Comparison of ENCODE assay signal across 13 cellular contexts in genomic region chr1:107076846-107077245, GRCh38. TPM values are rescaled to one million over a fixed set of nuclear protein-coding genes. Genes with fewer than 3 reads are reported as not detected.
A peak's percentile ranks its signal among the peaks of the same experiment; 100 is the strongest.
DNase-seq lines count a peak whose midpoint lies in the region; ATAC-seq and TF ChIP-seq lines count a peak whose summit lies in the region.
"Had no signal": no experiment of that assay in that cellular context is flagged by ENCODE, and none has a peak within 500 bp of the region (broad histone marks: within the 10 kb centered on the region; RNA-seq: fewer than 3 reads in every experiment).

No MANE protein-coding gene starts in this region.

- TF ChIP-seq CTCF in AG04449 (IDR thresholded peaks at IDR 0.05; ENCODE audit: insufficient read depth, low read length, missing control alignments) (no peak), HCT116 (IDR thresholded peaks at IDR 0.05 in 2 of 3, conservative IDR thresholded peaks at IDR 0.05 in 1 of 3; ENCODE audit: borderline replicate concordance in 1 of 3, insufficient read depth in 1 of 3, low read depth in 2 of 3, low read length in 2 of 3) (no peak), foreskin keratinocyte (conservative IDR thresholded peaks at IDR 0.05) (no peak), GM13977 (IDR thresholded peaks at IDR 0.05; ENCODE audit: extremely low read depth, insufficient read depth, missing control alignments) (no peak)

- H3K9me3 ChIP-seq in HCT116 (ENCODE audit: control insufficient read depth in 1 of 2, insufficient read depth in 1 of 2, low read depth in 1 of 2, low read length in 2 of 2) = no peaks in the 10 kb centered on the region
- H3K9me3 ChIP-seq: adrenal gland, BE2C had no signal

- H3K9ac ChIP-seq in HCT116 (ENCODE audit: low read length) = no peak overlapping the region

- in situ Hi-C loops in GM13977 (cut with MboI; ENCODE audit: low pct_unique_long_range_greater_than_20kb, low sequenced_read_pairs, unreplicated experiment) = no loop called here

- POLR2A ChIA-PET in AG04449 (lab: Yijun Ruan, JAX) = no interaction called here
- POLR2A ChIA-PET in HCT116 (lab: Charles Lee) = no interaction called here

- H4K20me1 ChIP-seq in HCT116 (ENCODE audit: insufficient read depth) = no peaks in the 10 kb centered on the region

- H3K27ac ChIP-seq in HCT116 (ENCODE audit: low read depth, low read length) = no peak overlapping the region
- no peak overlapping the region for H3K27ac ChIP-seq in foreskin keratinocyte
- H3K27ac ChIP-seq: adrenal gland had no signal

- no peaks in the 10 kb centered on the region for H3K79me2 ChIP-seq in HCT116 (ENCODE audit: insufficient read depth, low read length)

- TF ChIP-seq POLR2A in HCT116 (IDR thresholded peaks at IDR 0.05; ENCODE audit: borderline replicate concordance, extremely low read depth, insufficient read depth, insufficient read length) = no peak

- CTCF ChIA-PET in AG04449 (lab: Yijun Ruan, JAX) (interaction anchor here (0.8 to 1.3 kb wide), 2 partner anchors 66 to 200 kb away, joined by 3 read pairs; no protein-coding TSS in a partner anchor), HCT116 (lab: Charles Lee) (no interaction called here)

- no peak overlapping the region for H2AFZ ChIP-seq in HCT116 (ENCODE audit: low read depth, low read length, poor library complexity, severe bottlenecking)

- DNase-seq in AG04449 (ENCODE audit: low read depth, low spot score) (peak; percentile 50), HCT116 (ENCODE audit: low read depth, low spot score) (peak; percentile 26), SKM-1 treated with dmso at 0.1 percent for 144 hours (lab: John Stamatoyannopoulos, UW; ENCODE audit: unreplicated experiment) (peak; percentile 67), foreskin keratinocyte (peak; percentile 46 to 70), DMS53 treated with DMSO at 0.1 percent for 48 hours (lab: John Stamatoyannopoulos, UW; ENCODE audit: unreplicated experiment) (no peak), GM13977 (ENCODE audit: low spot score) (no peak), globus pallidus (ENCODE audit: low spot score) (no peak)
- DNase-seq: activated CD8-positive, alpha-beta memory T cell treated with anti-CD3 and anti-CD28 coated beads, Interleukin-2, amount 10 ng/mL, durations not matched to agents 7 days and 5 days; adrenal gland; BE2C; NCI-H1092 treated with DMSO at 0.1 percent for 48 hours; stimulated activated naive CD4-positive, alpha-beta T cell had no signal

- H3K4me3 ChIP-seq in AG04449 (ENCODE audit: low read depth, low read length) (no peak overlapping the region), HCT116 (replicated peaks in 1 of 2; ENCODE audit: low read depth in 1 of 2, low read length in 2 of 2) (no peak overlapping the region)
- H3K4me3 ChIP-seq: adrenal gland had no signal

- RAD21 ChIA-PET in HCT116 (lab: Charles Lee; ENCODE audit: low non-redundant PET in 1 of 2, low total read pairs in 2 of 2, uncharacterized antibody in 2 of 2, unreplicated experiment in 2 of 2) = no interaction called here

- TF ChIP-seq RAD21 in HCT116 (IDR thresholded peaks at IDR 0.05; ENCODE audit: low read depth) = no peak

- H3K9me2 ChIP-seq in HCT116 (ENCODE audit: insufficient read depth) = no peaks in the 10 kb centered on the region

- ATAC-seq in HCT116 = peak; percentile 53; the same call in 1 of the 2 replicates
- ATAC-seq in foreskin keratinocyte = peak; percentile 53
- ATAC-seq in HG03565 (IDR thresholded peaks at IDR 0.05; ENCODE audit: unreplicated experiment) = no peak
- ATAC-seq: activated CD8-positive, alpha-beta memory T cell treated with anti-CD3 and anti-CD28 coated beads, Interleukin-2, amount 10 ng/mL, durations not matched to agents 7 days and 5 days had no signal

- H3K4me2 ChIP-seq in HCT116 (ENCODE audit: low read length) = peak overlapping the region; percentile 47

- BruUV-seq in HCT116 (replicated peaks; lab: Mats Ljungman, UMichigan) = no TSS peak

- H3K4me1 ChIP-seq in HCT116 (ENCODE audit: control insufficient read depth in 1 of 2, insufficient read depth in 2 of 2, low read length in 2 of 2) (peaks cover 0 to 8% of the 10 kb centered on the region in 2 experiments; a peak in 2 of 4 replicates), foreskin keratinocyte (no peaks in the 10 kb centered on the region)
- H3K4me1 ChIP-seq: adrenal gland, BE2C had no signal

- H3K36me3 ChIP-seq in HCT116 (ENCODE audit: control insufficient read depth in 1 of 2, insufficient read depth in 2 of 2, low read length in 2 of 2) = no peaks in the 10 kb centered on the region
- H3K36me3 ChIP-seq: adrenal gland, BE2C had no signal

- no peaks in the 10 kb centered on the region for H3K27me3 ChIP-seq in HCT116 (ENCODE audit: insufficient read depth, low read length)
- no peaks in the 10 kb centered on the region for H3K27me3 ChIP-seq in foreskin keratinocyte
- H3K27me3 ChIP-seq: adrenal gland, BE2C had no signal

- intact Hi-C loops in HCT116 (cut with micrococcal nuclease) = no loop called here

TF ChIP-seq in HCT116, 20 proteins besides CTCF, POLR2A, EP300 and RAD21:
- TF ChIP-seq CEBPB (IDR thresholded peaks at IDR 0.05; ENCODE audit: low read depth) = no peak
- no peak for TF ChIP-seq ELF1 (IDR thresholded peaks at IDR 0.05; ENCODE audit: borderline replicate concordance, low read depth)
- no peak for TF ChIP-seq SP1 (IDR thresholded peaks at IDR 0.05; ENCODE audit: low read depth)
- TF ChIP-seq EGR1 (IDR thresholded peaks at IDR 0.05; ENCODE audit: low read depth) = no peak
- TF ChIP-seq SRF (IDR thresholded peaks at IDR 0.05; ENCODE audit: low read depth) = no peak
- TF ChIP-seq EZH2 (IDR thresholded peaks at IDR 0.05) = no peak
- TF ChIP-seq CBX3 (IDR thresholded peaks at IDR 0.05; ENCODE audit: low read depth) = no peak
- TF ChIP-seq FOSL1 (IDR thresholded peaks at IDR 0.05; ENCODE audit: low read depth) = peak; percentile 39; the same call in 1 of the 2 replicates
- TF ChIP-seq JUND (IDR thresholded peaks at IDR 0.05) = peak; percentile 26; the same call in 1 of the 2 replicates
- TF ChIP-seq POLR2AphosphoS5 (IDR thresholded peaks at IDR 0.05; ENCODE audit: low read depth, low read length) = no peak

RNA-seq across cellular contexts. Expression of gene PRMT6, which starts 20.4 kb away (rescaled TPM):
- total RNA-seq in HCT116 (2021; ENCODE audit: unreplicated experiment) (7.3 TPM), foreskin keratinocyte (17.0 and 18.4 TPM in 2 replicates)
- 2.3 and 2.8 TPM in 2 replicates for polyA plus RNA-seq in HCT116 (2012)
- polyA plus RNA-seq in foreskin keratinocyte = 11.5 and 13.3 TPM in 2 replicates

Comparison
In these comparisons a context has a peak if more than half of its experiments do, and no peak if none do; other contexts are left out.
1. DNase-seq: peak in AG04449 (single experiment), HCT116 (single experiment), SKM-1 treated with dmso at 0.1 percent for 144 hours (single experiment) and foreskin keratinocyte (2 of 2); none in DMS53 treated with DMSO at 0.1 percent for 48 hours (single experiment), GM13977 (single experiment) and globus pallidus (single experiment).